29 cellular contexts compared by ENCODE assay signal in the genomic region with DNA sequence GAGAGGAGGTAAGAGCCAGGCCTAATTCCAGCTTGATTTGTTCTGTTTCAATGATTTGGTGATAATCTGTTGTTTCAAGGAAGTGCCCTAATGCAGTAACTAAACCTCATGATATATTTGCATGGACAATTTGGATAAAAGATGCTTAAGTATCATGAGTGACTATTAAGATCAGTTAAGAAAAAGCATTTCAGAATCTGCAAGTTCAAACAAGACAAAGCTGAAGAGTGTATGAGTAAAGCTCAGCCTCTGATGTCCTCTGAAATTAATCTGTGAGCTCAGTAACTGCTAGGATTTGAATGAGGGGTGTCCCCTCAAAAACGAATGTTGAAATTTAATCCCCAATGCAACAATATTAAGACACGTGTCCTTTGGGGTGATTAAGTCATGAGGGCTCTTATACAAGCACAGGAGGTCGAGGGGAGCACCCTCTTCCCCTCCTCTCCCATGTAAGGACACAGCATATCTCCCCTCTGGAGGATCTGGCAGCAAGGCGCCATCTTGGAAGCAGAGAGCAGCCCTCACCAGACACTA.
"Had no signal": no experiment of that assay in that cellular context is flagged by ENCODE, and none has a peak within 500 bp of the region (broad histone marks: within the 10 kb centered on the region; RNA-seq: fewer than 3 reads in every experiment).

No MANE protein-coding gene starts in this region.

- H3K9me3 ChIP-seq: ascending aorta, breast epithelium, esophagus muscularis mucosa had no signal

- H3K27ac ChIP-seq: ascending aorta, breast epithelium, coronary artery, esophagus muscularis mucosa had no signal

- H3K36me3 Mint-ChIP-seq: activated CD4-positive, alpha-beta memory T cell treated with anti-CD3 and anti-CD28 coated beads for 36 hours; activated naive CD4-positive, alpha-beta T cell treated with anti-CD3 and anti-CD28 coated beads, Interleukin-2, amount 10 ng/mL, durations not matched to agents 7 days and 5 days; activated naive CD4-positive, alpha-beta T cell treated with anti-CD3 and anti-CD28 coated beads, Interleukin-2, amount 50 U/mL, for 72 hours; activated naive CD8-positive, alpha-beta T cell treated with anti-CD3 and anti-CD28 coated beads, Interleukin-2, amount 10 ng/mL, durations not matched to agents 7 days and 5 days; brain had no signal

- H3K36me3 ChIP-seq: ascending aorta, breast epithelium, esophagus muscularis mucosa had no signal

- H3K27me3 Mint-ChIP-seq: activated CD4-positive, alpha-beta memory T cell treated with anti-CD3 and anti-CD28 coated beads for 36 hours; activated CD4-positive, alpha-beta T cell treated with anti-CD3 and anti-CD28 coated beads for 36 hours; activated CD4-positive, alpha-beta T cell treated with anti-CD3 and anti-CD28 coated beads, Interleukin-2, amount 10 ng/mL, durations not matched to agents 24 days and 14 days; activated naive CD4-positive, alpha-beta T cell treated with anti-CD3 and anti-CD28 coated beads, Interleukin-2, amount 10 ng/mL, durations not matched to agents 7 days and 5 days; activated naive CD8-positive, alpha-beta T cell treated with anti-CD3 and anti-CD28 coated beads, Interleukin-2, amount 10 ng/mL, durations not matched to agents 7 days and 5 days; activated T-cell treated with anti-CD3 and anti-CD28 coated beads, Interleukin-2, amount 50 U/mL, for 24 hours; central memory CD8-positive, alpha-beta T cell; dendritic cell treated with granulocyte-macrophage colony-stimulating factor and Interleukin-4, amounts not matched to agents 40 ng/mL and 50 ng/mL, for 4 days had no signal

- ATAC-seq: activated CD4-positive, alpha-beta T cell treated with anti-CD3 and anti-CD28 coated beads for 36 hours; activated naive CD4-positive, alpha-beta T cell treated with anti-CD3 and anti-CD28 coated beads, Interleukin-2, amount 50 U/mL, for 72 hours; activated T-cell treated with anti-CD3 and anti-CD28 coated beads, Interleukin-2, amount 50 U/mL, for 72 hours had no signal

- H3K4me1 ChIP-seq: ascending aorta, breast epithelium, esophagus muscularis mucosa had no signal

- H3K27ac Mint-ChIP-seq: activated CD4-positive, alpha-beta memory T cell treated with anti-CD3 and anti-CD28 coated beads for 36 hours; activated CD4-positive, alpha-beta T cell treated with anti-CD3 and anti-CD28 coated beads for 36 hours; activated CD4-positive, alpha-beta T cell treated with anti-CD3 and anti-CD28 coated beads, Interleukin-2, amount 10 ng/mL, durations not matched to agents 24 days and 14 days; activated naive CD4-positive, alpha-beta T cell treated with anti-CD3 and anti-CD28 coated beads, Interleukin-2, amount 10 ng/mL, durations not matched to agents 7 days and 5 days; activated naive CD4-positive, alpha-beta T cell treated with anti-CD3 and anti-CD28 coated beads, Interleukin-2, amount 50 U/mL, for 72 hours; activated naive CD8-positive, alpha-beta T cell treated with anti-CD3 and anti-CD28 coated beads, Interleukin-2, amount 10 ng/mL, durations not matched to agents 7 days and 5 days; activated T-cell treated with anti-CD3 and anti-CD28 coated beads, Interleukin-2, amount 50 U/mL, for 24 hours; activated T-cell treated with anti-CD3 and anti-CD28 coated beads, Interleukin-2, amount 50 U/mL, for 72 hours; brain; dendritic cell treated with granulocyte-macrophage colony-stimulating factor and Interleukin-4, amounts not matched to agents 40 ng/mL and 50 ng/mL, for 4 days; endodermal cell had no signal

- H3K9me3 Mint-ChIP-seq: activated CD4-positive, alpha-beta T cell treated with anti-CD3 and anti-CD28 coated beads, Interleukin-2, amount 10 ng/mL, durations not matched to agents 24 days and 14 days; activated T-cell treated with anti-CD3 and anti-CD28 coated beads, Interleukin-2, amount 50 U/mL, for 24 hours; endodermal cell had no signal

- H3K4me1 Mint-ChIP-seq: activated CD4-positive, alpha-beta T cell treated with anti-CD3 and anti-CD28 coated beads for 36 hours; activated CD4-positive, alpha-beta T cell treated with anti-CD3 and anti-CD28 coated beads, Interleukin-2, amount 10 ng/mL, durations not matched to agents 24 days and 14 days; activated naive CD4-positive, alpha-beta T cell treated with anti-CD3 and anti-CD28 coated beads, Interleukin-2, amount 10 ng/mL, durations not matched to agents 7 days and 5 days; activated naive CD8-positive, alpha-beta T cell treated with anti-CD3 and anti-CD28 coated beads, Interleukin-2, amount 10 ng/mL, durations not matched to agents 7 days and 5 days; brain; central memory CD8-positive, alpha-beta T cell had no signal

- H3K4me3 Mint-ChIP-seq: activated CD4-positive, alpha-beta memory T cell treated with anti-CD3 and anti-CD28 coated beads for 36 hours; activated CD4-positive, alpha-beta T cell treated with anti-CD3 and anti-CD28 coated beads for 36 hours; activated CD4-positive, alpha-beta T cell treated with anti-CD3 and anti-CD28 coated beads, Interleukin-2, amount 10 ng/mL, durations not matched to agents 24 days and 14 days; activated naive CD4-positive, alpha-beta T cell treated with anti-CD3 and anti-CD28 coated beads, Interleukin-2, amount 10 ng/mL, durations not matched to agents 7 days and 5 days; activated naive CD8-positive, alpha-beta T cell treated with anti-CD3 and anti-CD28 coated beads, Interleukin-2, amount 10 ng/mL, durations not matched to agents 7 days and 5 days; activated T-cell treated with anti-CD3 and anti-CD28 coated beads, Interleukin-2, amount 50 U/mL, for 24 hours; activated T-cell treated with anti-CD3 and anti-CD28 coated beads, Interleukin-2, amount 50 U/mL, for 72 hours; brain; central memory CD8-positive, alpha-beta T cell; dendritic cell treated with granulocyte-macrophage colony-stimulating factor and Interleukin-4, amounts not matched to agents 40 ng/mL and 50 ng/mL, for 4 days; endodermal cell had no signal

- DNase-seq: activated CD4-positive, alpha-beta memory T cell treated with anti-CD3 and anti-CD28 coated beads for 36 hours; activated CD4-positive, alpha-beta T cell treated with anti-CD3 and anti-CD28 coated beads for 36 hours; activated CD4-positive, alpha-beta T cell treated with anti-CD3 and anti-CD28 coated beads, Interleukin-2, amount 10 ng/mL, durations not matched to agents 24 days and 14 days; activated CD4-positive, CD25-positive, alpha-beta regulatory T cell; activated CD4-positive, CD25-positive, alpha-beta regulatory T cell treated with anti-CD3 and anti-CD28 coated beads, Interleukin-2, amount 50 U/mL, for 72 hours; activated CD8-positive, alpha-beta memory T cell treated with anti-CD3 and anti-CD28 coated beads, Interleukin-2, amount 50 U/mL, for 48 hours; activated gamma-delta T cell; activated naive CD4-positive, alpha-beta T cell; activated naive CD4-positive, alpha-beta T cell treated with anti-CD3 and anti-CD28 coated beads, Interleukin-2, amount 10 ng/mL, durations not matched to agents 7 days and 5 days; activated naive CD8-positive, alpha-beta T cell treated with anti-CD3 and anti-CD28 coated beads, Interleukin-2, amount 10 ng/mL, durations not matched to agents 7 days and 5 days; activated T-cell treated with anti-CD3 and anti-CD28 coated beads for 4 hours; activated T-cell treated with anti-CD3 and anti-CD28 coated beads, Interleukin-2, amount 50 U/mL, for 24 hours; activated T-cell treated with anti-CD3 and anti-CD28 coated beads, Interleukin-2, amount 50 U/mL, for 72 hours; dorsolateral prefrontal cortex; effector memory CD4-positive, alpha-beta T cell; endodermal cell; erythroblast; foreskin melanocyte; head of caudate nucleus; hippocampal formation; T-helper 2 cell had no signal

- H3K4me3 ChIP-seq: ascending aorta, breast epithelium, coronary artery, dorsolateral prefrontal cortex, esophagus muscularis mucosa had no signal

- H3K27me3 ChIP-seq: ascending aorta, breast epithelium, dorsolateral prefrontal cortex, esophagus muscularis mucosa had no signal
